In the genomic region with DNA sequence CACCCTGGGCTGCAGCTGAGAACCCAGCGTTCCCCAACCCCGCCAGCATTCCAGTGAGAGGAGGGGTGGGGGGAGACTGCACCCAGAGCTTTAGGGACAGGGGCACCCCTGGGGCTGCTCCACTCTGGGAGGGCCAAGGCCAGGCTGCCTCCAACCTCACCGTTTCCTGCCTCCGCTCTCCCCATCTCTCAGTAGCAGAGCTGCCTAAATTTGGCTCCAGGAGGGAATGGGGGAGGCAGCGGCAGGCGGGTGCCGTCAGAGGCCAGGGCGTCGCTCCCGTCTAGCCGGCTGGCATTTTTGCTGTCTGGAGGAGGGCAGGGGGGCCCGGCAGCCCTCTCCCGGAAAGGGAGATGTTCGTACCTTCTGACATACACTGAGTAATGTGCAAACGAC, we compare ENCODE assay signal across 8 cellular contexts. TPM values are rescaled to one million over a fixed set of nuclear protein-coding genes. Genes with fewer than 3 reads are reported as not detected.
DNase-seq lines count a peak whose midpoint lies in the region; ATAC-seq and TF ChIP-seq lines count a peak whose summit lies in the region.

No MANE protein-coding gene starts in this region.

- no peak overlapping the region for H4K8ac ChIP-seq in neuronal stem cell (ENCODE audit: low read depth, low read length)

- H3K4me1 ChIP-seq in GM23338 (ENCODE audit: insufficient read depth) (peaks cover 51% of the 10 kb centered on the region), colonic mucosa (peaks cover 4% of the 10 kb centered on the region), neuronal stem cell (ENCODE audit: control insufficient read depth in 2 of 2, insufficient read depth in 1 of 2, low read depth in 1 of 2, low read length in 2 of 2) (peaks cover 29 to 39% of the 10 kb centered on the region in 2 donors), HAP-1 (peaks cover 12% of the 10 kb centered on the region)

- H2AFZ ChIP-seq in GM23338 (peak overlapping the region; percentile 93), neuronal stem cell (ENCODE audit: low read length) (peak overlapping the region; percentile 35)

- peaks cover 21% of the 10 kb centered on the region for H4K20me1 ChIP-seq in GM23338 (replicated peaks; ENCODE audit: insufficient read depth)

- peak overlapping the region; percentile 86 for H2AK5ac ChIP-seq in neuronal stem cell (ENCODE audit: low read depth, low read length)

- H3K9me3 ChIP-seq in colonic mucosa (no peaks in the 10 kb centered on the region), neuronal stem cell (replicated peaks in 1 of 2; ENCODE audit: control insufficient read depth in 2 of 2, insufficient read depth in 1 of 2, low read depth in 1 of 2, low read length in 2 of 2) (no peaks in the 10 kb centered on the region), HAP-1 (no peaks in the 10 kb centered on the region)

- H3K27me3 ChIP-seq in GM23338 (ENCODE audit: insufficient read depth) (peaks cover 37% of the 10 kb centered on the region), colonic mucosa (no peaks in the 10 kb centered on the region), neuronal stem cell (ENCODE audit: control insufficient read depth in 3 of 3, insufficient read depth in 3 of 3, low read depth in 1 of 3, low read length in 3 of 3) (peaks cover 5 to 32% (median 24%) of the 10 kb centered on the region in 3 experiments), HAP-1 (ENCODE audit: low read depth) (no peaks in the 10 kb centered on the region)

- H2BK5ac ChIP-seq in neuronal stem cell (ENCODE audit: low read length) = no peak overlapping the region

- DNase-seq in GM23338 (ENCODE audit: low spot score) (peak; percentile 70), T-helper 9 cell (peak; percentile 50), colonic mucosa (no peak), neuronal stem cell (ENCODE audit: low spot score) (no peak), MCF 10A (ENCODE audit: unreplicated experiment) (no peak), NCI-H82 treated with DMSO at 0.1 percent for 48 hours (lab: John Stamatoyannopoulos, UW; ENCODE audit: unreplicated experiment) (no peak), HAP-1 (ENCODE audit: low spot score in 2 of 2) (no peak)

- no TSS peak for BruUV-seq in MCF 10A (replicated peaks; lab: Mats Ljungman, UMichigan)

- CTCF ChIA-PET in MCF 10A (lab: Yijun Ruan, JAX) = interaction anchor here (1.0 to 1.8 kb wide), 3 partner anchors 17 to 114 kb away, joined by 3 to 8 read pairs (median 4); no protein-coding TSS in a partner anchor

- H3K36me3 Mint-ChIP-seq in GM23338 (ENCODE audit: low read depth) (no peaks in the 10 kb centered on the region; the same call in 2 of the 3 replicates), MCF 10A (ENCODE audit: insufficient read depth, unreplicated experiment) (no peaks in the 10 kb centered on the region)

- H3K27ac ChIP-seq in GM23338 (ENCODE audit: low read depth) = no peak overlapping the region
- H3K27ac ChIP-seq in colonic mucosa = peak overlapping the region; percentile 47
- no peak overlapping the region for H3K27ac ChIP-seq in neuronal stem cell (replicated peaks; ENCODE audit: low read length)

- H3K27ac Mint-ChIP-seq in GM23338 (no peak overlapping the region), MCF 10A (ENCODE audit: low read depth, unreplicated experiment) (no peak overlapping the region)

- H2BK12ac ChIP-seq in neuronal stem cell (ENCODE audit: low read length) = no peak overlapping the region

- in situ Hi-C loops in HAP-1 (cut with MboI; ENCODE audit: low sequenced_read_pairs) = no loop called here

- H3F3A ChIP-seq in GM23338 (replicated peaks; ENCODE audit: low read depth) = peaks cover 37% of the 10 kb centered on the region

- H3K18ac ChIP-seq in neuronal stem cell (ENCODE audit: low read length) = peak overlapping the region; percentile 48

- peaks cover 3% of the 10 kb centered on the region for H3K79me1 ChIP-seq in neuronal stem cell (ENCODE audit: low read depth, low read length)

- POLR2A ChIA-PET in MCF 10A (lab: Yijun Ruan, JAX) = no interaction called here

- peak overlapping the region; percentile 47 for H3K4me3 ChIP-seq in GM23338
- H3K4me3 ChIP-seq in colonic mucosa = no peak overlapping the region
- H3K4me3 ChIP-seq in neuronal stem cell (ENCODE audit: low read length in 2 of 2) = no peak overlapping the region
- no peak overlapping the region for H3K4me3 ChIP-seq in HAP-1

- peak overlapping the region; percentile 43 to 53 for H3K9ac ChIP-seq in colonic mucosa (ENCODE audit: low read depth in 2 of 2, low read length in 2 of 2)
- no peak overlapping the region for H3K9ac ChIP-seq in neuronal stem cell (ENCODE audit: low read depth, low read length, poor library complexity)

- no peak overlapping the region for H4K91ac ChIP-seq in neuronal stem cell (ENCODE audit: low read depth, low read length, poor library complexity)

- no peaks in the 10 kb centered on the region for H3K9me2 ChIP-seq in GM23338 (ENCODE audit: insufficient read depth)

- no peak overlapping the region for H3K23ac ChIP-seq in neuronal stem cell (ENCODE audit: low read depth, low read length, poor library complexity)

- H3K4me1 Mint-ChIP-seq in GM23338 (peaks cover 42% of the 10 kb centered on the region), MCF 10A (ENCODE audit: insufficient read depth, unreplicated experiment) (peaks cover 5% of the 10 kb centered on the region)

- no peak overlapping the region for H2BK15ac ChIP-seq in neuronal stem cell (ENCODE audit: low read length)

- no peak overlapping the region for H2BK120ac ChIP-seq in neuronal stem cell (ENCODE audit: low read depth, low read length)

- no peak overlapping the region for H3K4ac ChIP-seq in neuronal stem cell (ENCODE audit: low read length)

- ATAC-seq in GM23338 (peak; percentile 17), HG02938 (IDR thresholded peaks at IDR 0.05; ENCODE audit: unreplicated experiment) (no peak)

- H3K27me3 Mint-ChIP-seq in GM23338 (ENCODE audit: insufficient read depth, low read depth, poor library complexity) (peaks cover 24% of the 10 kb centered on the region), MCF 10A (ENCODE audit: insufficient read depth, unreplicated experiment) (peaks cover 13% of the 10 kb centered on the region)

- TF ChIP-seq CTCF in GM23338 (conservative IDR thresholded peaks at IDR 0.05; ENCODE audit: low read depth in 2 of 2) (no peak), colonic mucosa (IDR thresholded peaks at IDR 0.05) (no peak), MCF 10A (IDR thresholded peaks at IDR 0.05; ENCODE audit: unreplicated experiment) (no peak)

- no peaks in the 10 kb centered on the region for H3K9me3 Mint-ChIP-seq in GM23338
- no peaks in the 10 kb centered on the region for H3K9me3 Mint-ChIP-seq in MCF 10A (ENCODE audit: unreplicated experiment)

- H3K4me3 Mint-ChIP-seq in GM23338 (no peak overlapping the region), MCF 10A (ENCODE audit: unreplicated experiment) (no peak overlapping the region)

- H3K4me2 ChIP-seq in GM23338 (peak overlapping the region; percentile 75), neuronal stem cell (ENCODE audit: insufficient read depth, low read length, poor library complexity, severe bottlenecking) (no peak overlapping the region)

- H3K36me3 ChIP-seq in GM23338 (ENCODE audit: insufficient read depth) = no peaks in the 10 kb centered on the region
- no peaks in the 10 kb centered on the region for H3K36me3 ChIP-seq in colonic mucosa
- H3K36me3 ChIP-seq in neuronal stem cell (replicated peaks in 1 of 2; ENCODE audit: control insufficient read depth in 2 of 2, insufficient read depth in 2 of 2, low read length in 2 of 2) = no peaks in the 10 kb centered on the region
- no peaks in the 10 kb centered on the region for H3K36me3 ChIP-seq in HAP-1 (replicated peaks)

- no peaks in the 10 kb centered on the region for H3K79me2 ChIP-seq in GM23338 (replicated peaks; ENCODE audit: insufficient read depth)

- intact Hi-C loops in colonic mucosa (cut with DNase I) = no loop called here
- intact Hi-C loops in MCF 10A (cut with micrococcal nuclease) = no loop called here

- WGBS in neuronal stem cell (ENCODE audit: extremely low coverage in 2 of 2, insufficient read length in 2 of 2, insufficient replicate concordance in 1 of 2), 2 donors = no CpG with 5 or more reads among the region's 15 CpGs

- H3K14ac ChIP-seq in neuronal stem cell (ENCODE audit: low read length) = no peak overlapping the region

TF ChIP-seq in GM23338, 12 proteins besides CTCF, POLR2A, EP300 and RAD21 (continues in another document):
- TF ChIP-seq POLR2AphosphoS5 (IDR thresholded peaks at IDR 0.05; ENCODE audit: low read depth) (no peak), ZNF114 (CRISPR knock-in tag; IDR thresholded peaks at IDR 0.05) (no peak), ZNF331 (CRISPR knock-in tag; IDR thresholded peaks at IDR 0.05; ENCODE audit: low read depth) (no peak), EZH2 (IDR thresholded peaks at IDR 0.05; ENCODE audit: low read depth, unreplicated experiment) (no peak), STAT1 (IDR thresholded peaks at IDR 0.05; ENCODE audit: unreplicated experiment) (no peak)

RNA-seq across cellular contexts. Expression of a gene that starts 46.6 kb away (rescaled TPM):
- 32.8 and 38.8 TPM in 2 replicates for total RNA-seq in GM23338 (2014; rRNA removed; shearing (Covaris generic))
- polyA plus RNA-seq in GM23338 (2016; fragmentation: Nextera tagmentation; extraction: Ambion mirVana) = 36.7 and 39.2 TPM in 2 replicates
- total RNA-seq in colonic mucosa (10 to 100 TPM; 54.2 to 58.0 TPM), MCF 10A (2022) (3.3 and 4.6 TPM in 2 replicates)
- polyA plus RNA-seq in neuronal stem cell (2013, experiment 1 of 2) = 27.2 TPM
- polyA plus RNA-seq in neuronal stem cell (2013, experiment 2 of 2) = 27.3 TPM

Comparison
In these comparisons a context has a peak if more than half of its experiments do, and no peak if none do; other contexts are left out.
1. DNase-seq: peak in GM23338 (single experiment) and T-helper 9 cell (single experiment); none in colonic mucosa (single experiment), neuronal stem cell (single experiment), MCF 10A (single experiment), NCI-H82 treated with DMSO at 0.1 percent for 48 hours (single experiment) and HAP-1 (0 of 2).